19 cellular contexts compared by ENCODE assay signal in the genomic region with DNA sequence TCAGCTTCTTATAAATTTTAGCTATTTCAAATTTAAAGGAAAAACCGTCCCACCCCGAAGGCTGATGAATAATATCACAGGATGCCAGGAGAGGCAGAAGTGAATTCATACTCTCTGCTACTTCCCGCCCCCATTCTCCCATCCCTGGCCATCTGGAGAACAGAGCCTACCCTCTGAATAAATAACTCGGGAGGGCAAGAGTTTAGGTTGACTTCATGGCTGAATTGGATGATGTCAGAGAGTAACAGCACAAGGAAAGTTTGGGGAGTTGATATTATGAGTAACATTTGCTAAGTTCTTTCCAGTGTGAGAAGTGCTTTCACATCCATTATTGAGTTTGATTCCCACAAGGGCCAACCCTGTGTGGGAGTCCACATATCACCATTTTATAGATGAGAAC.
"Had no signal": no experiment of that assay in that cellular context is flagged by ENCODE, and none has a peak within 500 bp of the region (broad histone marks: within the 10 kb centered on the region; RNA-seq: fewer than 3 reads in every experiment).

No MANE protein-coding gene starts in this region.

- H3K27ac ChIP-seq: colonic mucosa, foreskin keratinocyte, neutrophil, thyroid gland had no signal

- H3K36me3 ChIP-seq: colonic mucosa, neutrophil, thyroid gland had no signal

- ATAC-seq: foreskin keratinocyte; left cardiac atrium; left ventricle myocardium superior; naive thymus-derived CD4-positive, alpha-beta T cell had no signal

- H3K4me3 ChIP-seq: colonic mucosa, thyroid gland had no signal

- DNase-seq: cerebellar nuclear complex; colonic mucosa; dermis blood vessel endothelial cell; effector CD4-positive, alpha-beta T cell; endodermal cell; erythroblast; foreskin keratinocyte; immature natural killer cell; kidney; left cardiac atrium; left ventricle myocardium superior; naive thymus-derived CD4-positive, alpha-beta T cell; nephron progenitor cell; posterior cingulate gyrus; small intestine; stimulated activated CD4-positive, alpha-beta T cell treated with anti-CD3 and anti-CD28 coated beads, Interleukin-2, amount 100 ng/mL, for 48 hours; stimulated activated naive CD4-positive, alpha-beta T cell treated with Interleukin-2 at 50 U/mL for 16 hours; thyroid gland had no signal

- H3K4me1 ChIP-seq: colonic mucosa, foreskin keratinocyte, thyroid gland had no signal

- H3K27me3 ChIP-seq: colonic mucosa, foreskin keratinocyte, neutrophil, thyroid gland had no signal

- H3K9me3 ChIP-seq: colonic mucosa, neutrophil, thyroid gland had no signal
